In genomic region chr11:73958521-73959141, GRCh38 we compare ENCODE assay signal across 1 cellular context.
TF ChIP-seq lines count a peak whose summit lies in the region.

No MANE protein-coding gene starts in this region.

TF ChIP-seq in IMR-90, 13 proteins besides CTCF, POLR2A, EP300 and RAD21 (continued from another document):
- TF ChIP-seq ELK1 (IDR thresholded peaks at IDR 0.05; ENCODE audit: borderline replicate concordance, low read depth, low read length) (no peak), BHLHE40 (IDR thresholded peaks at IDR 0.05; ENCODE audit: low read depth, low read length) (no peak), MAFK (IDR thresholded peaks at IDR 0.05; ENCODE audit: low read depth, low read length) (no peak), RCOR1 (IDR thresholded peaks at IDR 0.05; ENCODE audit: insufficient replicate concordance, low read length) (no peak), FOS (IDR thresholded peaks at IDR 0.05; ENCODE audit: low read depth, low read length) (no peak), SMC3 (IDR thresholded peaks at IDR 0.05; ENCODE audit: low read depth, low read length) (no peak), NFE2L2 (IDR thresholded peaks at IDR 0.05; ENCODE audit: low read depth, low read length) (no peak), MXI1 (IDR thresholded peaks at IDR 0.05; ENCODE audit: borderline replicate concordance, low read depth, low read length) (no peak), RFX5 (IDR thresholded peaks at IDR 0.05; ENCODE audit: low read depth, low read length) (no peak), CHD1 (IDR thresholded peaks at IDR 0.05; ENCODE audit: low read depth, low read length) (no peak), CEBPB (IDR thresholded peaks at IDR 0.05; ENCODE audit: low read depth, low read length) (no peak), MAZ (IDR thresholded peaks at IDR 0.05; ENCODE audit: borderline replicate concordance, low read depth, low read length) (no peak)
TF ChIP-seq in IMR-90: peak in this region for 0.
